30 cellular contexts compared by ENCODE assay signal in the genomic region with DNA sequence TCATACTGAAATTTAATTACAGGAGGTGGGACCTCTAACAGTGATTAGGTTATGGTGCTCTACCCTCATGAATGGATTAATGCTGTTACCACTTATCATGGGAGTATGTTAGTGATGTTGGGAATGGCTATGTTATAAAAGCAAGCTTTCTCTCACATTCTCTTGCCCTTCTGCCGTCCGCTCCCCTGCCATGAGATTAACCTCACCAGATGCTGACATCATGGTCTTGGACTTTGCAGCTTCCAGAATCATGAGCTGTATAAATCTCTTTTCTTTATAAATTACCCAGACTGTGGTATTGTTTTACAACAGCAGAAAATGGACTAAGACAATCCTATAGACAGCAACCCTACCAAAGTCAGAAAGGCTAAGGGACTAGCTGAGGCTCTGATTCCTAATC.
"Had no signal": no experiment of that assay in that cellular context is flagged by ENCODE, and none has a peak within 500 bp of the region (broad histone marks: within the 10 kb centered on the region; RNA-seq: fewer than 3 reads in every experiment).

No MANE protein-coding gene starts in this region.

- H3K36me3 ChIP-seq: gastrocnemius medialis, neutrophil, right atrium auricular region, suprapubic skin, transverse colon, upper lobe of right lung, uterus had no signal

- H3K4me1 Mint-ChIP-seq: endodermal cell, mesothelial cell of epicardium, naive B cell, neural crest cell had no signal

- H3K9me3 ChIP-seq: gastrocnemius medialis, mucosa of descending colon, neutrophil, suprapubic skin, transverse colon, upper lobe of right lung, uterus had no signal

- H3K4me1 ChIP-seq: gastrocnemius medialis, parathyroid adenoma, right atrium auricular region, suprapubic skin, transverse colon, upper lobe of right lung, uterus had no signal

- H3K27ac ChIP-seq: epithelial cell of prostate, gastrocnemius medialis, neutrophil, parathyroid adenoma, right atrium auricular region, suprapubic skin, transverse colon, upper lobe of right lung, uterus had no signal

- H3K4me3 ChIP-seq: gastrocnemius medialis, mucosa of descending colon, right atrium auricular region, smooth muscle cell, suprapubic skin, transverse colon, upper lobe of right lung, uterus had no signal

- H3K27me3 ChIP-seq: gastrocnemius medialis, neutrophil, right atrium auricular region, suprapubic skin, transverse colon, upper lobe of right lung, uterus had no signal

- H3K36me3 Mint-ChIP-seq: mesothelial cell of epicardium; natural killer cell treated with Interleukin-12 subunit alpha and Interleukin-12 subunit beta and Interleukin-15 and Interleukin-18, amount 100 ng/mL, for 72 hours; stimulated activated effector memory CD8-positive, alpha-beta T cell treated with anti-CD3 and anti-CD28 coated beads, Interleukin-12 subunit alpha, Interleukin-12 subunit beta, amount 100 ng/mL, for 72 hours had no signal

- H3K4me2 ChIP-seq: smooth muscle cell had no signal

- H3K4me3 Mint-ChIP-seq: dendritic cell treated with granulocyte-macrophage colony-stimulating factor and Interleukin-4, amounts not matched to agents 40 ng/mL and 50 ng/mL, for 4 days; endodermal cell; mesothelial cell of epicardium; naive B cell; natural killer cell treated with Interleukin-12 subunit alpha and Interleukin-12 subunit beta and Interleukin-15 and Interleukin-18, amount 100 ng/mL, for 72 hours; neural crest cell; stimulated activated effector memory CD8-positive, alpha-beta T cell treated with anti-CD3 and anti-CD28 coated beads, Interleukin-12 subunit alpha, Interleukin-12 subunit beta, amount 100 ng/mL, for 72 hours had no signal

- DNase-seq: effector CD8-positive, alpha-beta T cell; endodermal cell; foreskin fibroblast; gastrocnemius medialis; head of caudate nucleus; kidney; mesenchymal stem cell; mucosa of descending colon; naive B cell; stimulated activated CD4-positive, alpha-beta T cell treated with anti-CD3 and anti-CD28 coated beads, Interleukin-2, amount 100 ng/mL, for 24 hours; stimulated activated CD4-positive, alpha-beta T cell treated with anti-CD3 and anti-CD28 coated beads, Interleukin-4, amount 100 ng/mL, for 24 hours; stimulated activated naive CD4-positive, alpha-beta T cell treated with Interleukin-2 at 50 U/mL for 16 hours; transverse colon; upper lobe of right lung; uterus had no signal

- H3K27me3 Mint-ChIP-seq: dendritic cell treated with granulocyte-macrophage colony-stimulating factor and Interleukin-4, amounts not matched to agents 40 ng/mL and 50 ng/mL, for 4 days; naive B cell had no signal

- H3K27ac Mint-ChIP-seq: dendritic cell treated with granulocyte-macrophage colony-stimulating factor and Interleukin-4, amounts not matched to agents 40 ng/mL and 50 ng/mL, for 4 days; endodermal cell; mesothelial cell of epicardium; naive B cell; natural killer cell treated with Interleukin-12 subunit alpha and Interleukin-12 subunit beta and Interleukin-15 and Interleukin-18, amount 100 ng/mL, for 72 hours; progenitor cell of endocrine pancreas; stimulated activated effector memory CD8-positive, alpha-beta T cell treated with anti-CD3 and anti-CD28 coated beads, Interleukin-12 subunit alpha, Interleukin-12 subunit beta, amount 100 ng/mL, for 72 hours had no signal

- H3K9me3 Mint-ChIP-seq: endodermal cell; natural killer cell treated with Interleukin-12 subunit alpha and Interleukin-12 subunit beta and Interleukin-15 and Interleukin-18, amount 100 ng/mL, for 72 hours; neural crest cell had no signal

- H2AFZ ChIP-seq: parathyroid adenoma had no signal

- ATAC-seq: esophagus mucosa; gastrocnemius medialis; left lobe of liver; mucosa of descending colon; natural killer cell treated with Interleukin-12 subunit alpha and Interleukin-12 subunit beta and Interleukin-15 and Interleukin-18, amount 100 ng/mL, for 72 hours; sciatic nerve; stimulated activated effector memory CD8-positive, alpha-beta T cell treated with anti-CD3 and anti-CD28 coated beads, Interleukin-12 subunit alpha, Interleukin-12 subunit beta, amount 100 ng/mL, for 72 hours; upper lobe of right lung had no signal

- H3K9ac ChIP-seq: parathyroid adenoma had no signal
